8 cellular contexts compared by ENCODE assay signal in the genomic region with DNA sequence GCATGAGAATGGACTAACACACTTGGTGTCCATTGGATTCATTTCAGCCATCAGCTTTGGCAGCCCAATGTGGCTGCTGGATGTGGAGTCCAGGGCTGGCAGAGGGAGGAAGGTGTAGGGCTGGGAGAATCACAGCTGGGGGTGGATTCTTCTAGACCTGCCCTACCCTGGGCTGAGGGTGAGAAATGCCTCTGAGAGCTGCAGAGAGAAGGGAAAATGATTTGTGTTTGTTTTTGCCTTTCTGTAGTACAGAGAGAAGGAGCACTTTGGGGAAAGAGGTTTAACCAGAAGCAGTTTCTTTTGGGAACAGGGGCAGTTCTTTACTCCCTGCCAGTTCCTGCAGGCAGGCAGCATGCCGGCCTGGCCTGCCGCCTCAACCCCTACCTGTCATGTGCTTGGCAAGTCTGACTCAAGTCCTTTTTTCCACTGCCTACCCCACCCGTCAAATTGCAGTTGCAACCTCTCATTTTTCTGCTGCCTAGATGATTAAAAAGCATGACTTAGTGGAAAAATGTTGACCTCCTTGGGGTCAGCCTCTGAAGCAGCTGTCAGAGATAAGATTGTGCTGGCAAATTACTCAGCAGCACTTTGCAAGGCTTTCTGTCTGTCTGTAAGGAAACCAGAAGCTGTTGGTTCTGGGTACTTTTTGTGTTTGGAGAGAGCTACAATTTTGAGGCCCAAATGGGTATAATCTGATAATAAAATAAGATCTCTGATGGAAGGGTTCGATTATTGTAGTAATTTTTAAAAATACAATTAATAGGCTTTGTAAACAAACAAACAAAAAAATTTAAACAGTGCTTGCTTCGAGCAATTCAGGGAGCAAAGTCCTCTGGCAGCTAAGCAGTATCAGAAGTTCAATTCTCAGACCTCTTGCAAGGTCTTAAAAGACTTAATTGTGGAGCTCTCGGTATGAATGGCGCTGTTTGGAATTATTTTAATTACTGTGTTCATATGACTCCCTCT. TPM values are rescaled to one million over a fixed set of nuclear protein-coding genes. Genes with fewer than 3 reads are reported as not detected.
A peak's percentile ranks its signal among the peaks of the same experiment; 100 is the strongest.
DNase-seq lines count a peak whose midpoint lies in the region; ATAC-seq lines count a peak whose summit lies in the region.

No MANE protein-coding gene starts in this region.

- H4K20me1 ChIP-seq in Karpas-422 (ENCODE audit: insufficient read depth, low read depth, low read length): no peaks in the 10 kb centered on the region

- H3K9me3 ChIP-seq in duodenal mucosa (ENCODE audit: control insufficient read depth in 1 of 2, low read length in 2 of 2): no peaks in the 10 kb centered on the region
- no peaks in the 10 kb centered on the region for H3K9me3 ChIP-seq in muscle layer of duodenum (ENCODE audit: control insufficient read depth in 1 of 2, low read length in 2 of 2)
- no peaks in the 10 kb centered on the region for H3K9me3 ChIP-seq in stomach smooth muscle (ENCODE audit: control insufficient read depth in 2 of 2, low read length in 2 of 2)
- H3K9me3 ChIP-seq in Karpas-422 (ENCODE audit: low read length): no peaks in the 10 kb centered on the region

- H3K27ac ChIP-seq in duodenal mucosa (ENCODE audit: low read depth, low read length): peak overlapping the region; percentile 84
- peak overlapping the region; percentile 77 for H3K27ac ChIP-seq in muscle layer of duodenum (ENCODE audit: low read length)
- peak overlapping the region; percentile 41 for H3K27ac ChIP-seq in stomach smooth muscle (ENCODE audit: low read length)
- no peak overlapping the region for H3K27ac ChIP-seq in Karpas-422 (ENCODE audit: low read length)

- H3K9me2 ChIP-seq in Karpas-422 (replicated peaks; ENCODE audit: insufficient read depth, low read length): no peaks in the 10 kb centered on the region

- no peak overlapping the region for H3K4me2 ChIP-seq in Karpas-422 (ENCODE audit: low read depth, low read length, poor library complexity, severe bottlenecking)

- no peak for ATAC-seq in GM18517 (IDR thresholded peaks at IDR 0.05; ENCODE audit: unreplicated experiment)

- DNase-seq in HT1080 (ENCODE audit: low read depth): peak; percentile 76
- DNase-seq in activated CD4-positive, alpha-beta T cell treated with anti-CD3 and anti-CD28 coated beads for 24 hours (ENCODE audit: low read depth in 2 of 2): peak; percentile 54 to 58
- DNase-seq in Karpas-422: no peak
- no peak for DNase-seq in NCI-H1436 treated with DMSO at 0.1 percent for 48 hours (lab: John Stamatoyannopoulos, UW)

- H3K36me3 ChIP-seq in duodenal mucosa (ENCODE audit: control insufficient read depth in 1 of 2, insufficient read depth in 2 of 2, low read length in 2 of 2) (peaks cover 0 to 5% of the 10 kb centered on the region in 2 donors), muscle layer of duodenum (ENCODE audit: control insufficient read depth in 1 of 2, insufficient read depth in 2 of 2, low read length in 2 of 2) (peaks cover 6 to 14% of the 10 kb centered on the region in 2 donors), stomach smooth muscle (ENCODE audit: control insufficient read depth in 2 of 2, insufficient read depth in 2 of 2, low read length in 2 of 2) (peaks cover 13% of the 10 kb centered on the region in 2 donors), Karpas-422 (ENCODE audit: insufficient read depth, low read length) (no peaks in the 10 kb centered on the region)

- H3K9ac ChIP-seq in duodenal mucosa (ENCODE audit: low read depth in 1 of 2, low read length in 2 of 2): peak overlapping the region; percentile 30 to 48
- no peak overlapping the region for H3K9ac ChIP-seq in stomach smooth muscle (ENCODE audit: low read length in 2 of 2)
- H3K9ac ChIP-seq in Karpas-422 (ENCODE audit: low read length): no peak overlapping the region

- no peaks in the 10 kb centered on the region for H3K79me2 ChIP-seq in Karpas-422 (ENCODE audit: low read length)

- H3K27me3 ChIP-seq in duodenal mucosa (ENCODE audit: control insufficient read depth in 1 of 2, insufficient read depth in 2 of 2, low read length in 2 of 2) (no peaks in the 10 kb centered on the region), muscle layer of duodenum (ENCODE audit: low read depth, low read length) (no peaks in the 10 kb centered on the region), stomach smooth muscle (ENCODE audit: control insufficient read depth in 1 of 2, insufficient read depth in 2 of 2, low read length in 2 of 2) (no peaks in the 10 kb centered on the region), Karpas-422 (ENCODE audit: low read length) (no peaks in the 10 kb centered on the region)

- H3K4me3 ChIP-seq in duodenal mucosa (ENCODE audit: low read depth in 1 of 2, low read length in 2 of 2) (peak overlapping the region in 1 of 2 donors; percentile 16), muscle layer of duodenum (ENCODE audit: low read depth in 1 of 2, low read length in 2 of 2) (peak overlapping the region; percentile 12 to 19), stomach smooth muscle (ENCODE audit: low read length in 2 of 2) (peak overlapping the region; percentile 19 to 24), Karpas-422 (ENCODE audit: low read length) (no peak overlapping the region)

- H3K4me1 ChIP-seq in duodenal mucosa (ENCODE audit: control insufficient read depth in 1 of 2, insufficient read depth in 2 of 2, low read length in 2 of 2): peaks cover 36 to 50% of the 10 kb centered on the region in 2 donors
- peaks cover 16 to 26% of the 10 kb centered on the region in 2 donors for H3K4me1 ChIP-seq in muscle layer of duodenum (ENCODE audit: control insufficient read depth in 1 of 2, insufficient read depth in 2 of 2, low read length in 2 of 2)
- peaks cover 50% of the 10 kb centered on the region for H3K4me1 ChIP-seq in stomach smooth muscle (ENCODE audit: control insufficient read depth, insufficient read depth, low read length)
- H3K4me1 ChIP-seq in Karpas-422 (ENCODE audit: low read length): no peaks in the 10 kb centered on the region

- H2AFZ ChIP-seq in Karpas-422 (ENCODE audit: low read length): no peak overlapping the region

RNA-seq across cellular contexts. Expression of a gene that starts 21.7 kb away (rescaled TPM):
- total RNA-seq in HT1080 (2014; rRNA removed; shearing (Covaris generic)): 7.0 and 10.1 TPM in 2 replicates
- polyA plus RNA-seq in HT1080 (2015; cell fraction: cytosol; rRNA removed): 6.4 and 7.6 TPM in 2 replicates
- 3.0 and 3.6 TPM in 2 replicates for polyA plus RNA-seq in HT1080 (2015; cell fraction: nucleus; rRNA removed)
- 7.1 and 17.5 TPM in 2 replicates for total RNA-seq in Karpas-422 (2014; rRNA removed; shearing (Covaris generic); ENCODE audit: low replicate concordance)

Comparison
In these comparisons a context has a peak if more than half of its experiments do, and no peak if none do; other contexts are left out.
1. DNase-seq: peak in HT1080 (single experiment) and activated CD4-positive, alpha-beta T cell treated with anti-CD3 and anti-CD28 coated beads for 24 hours (2 of 2); none in Karpas-422 (single experiment) and NCI-H1436 treated with DMSO at 0.1 percent for 48 hours (single experiment).
2. H3K9ac ChIP-seq: peak in duodenal mucosa (2 of 2); none in stomach smooth muscle (0 of 2) and Karpas-422 (single experiment).